ENCODE assay signal across 23 cellular contexts in the genomic region with DNA sequence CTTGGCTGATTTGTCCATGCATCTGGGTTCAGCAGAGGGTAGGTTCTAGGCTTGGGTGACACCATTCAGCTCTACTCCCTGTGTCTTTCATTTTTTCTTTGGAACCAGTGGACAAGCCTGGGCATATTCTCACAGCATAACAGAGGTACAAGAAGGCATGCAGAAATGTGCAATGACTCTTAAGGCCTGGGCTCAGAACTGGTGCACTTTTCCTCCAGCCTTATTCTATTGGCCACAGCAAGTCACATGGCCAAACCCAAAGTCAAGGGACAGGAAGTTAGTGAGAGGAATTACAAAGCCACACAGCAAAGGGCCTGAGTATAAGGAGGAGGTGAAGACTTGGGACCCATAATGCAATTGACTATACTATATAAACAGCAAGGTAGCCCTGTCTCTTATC.
DNase-seq lines count a peak whose midpoint lies in the region; ATAC-seq, FAIRE-seq and TF ChIP-seq lines count a peak whose summit lies in the region.
"Had no signal": no experiment of that assay in that cellular context is flagged by ENCODE, and none has a peak within 500 bp of the region (broad histone marks: within the 10 kb centered on the region; RNA-seq: fewer than 3 reads in every experiment).

No MANE protein-coding gene starts in this region.

- TF ChIP-seq POLR2A in HepG2 (IDR thresholded peaks at IDR 0.05; ENCODE audit: insufficient read depth in 1 of 2, low read depth in 2 of 2, low read length in 2 of 2) (no peak), right lobe of liver (IDR thresholded peaks at IDR 0.05) (no peak)

- no peaks in the 10 kb centered on the region for H3K4me1 ChIP-seq in HepG2 (ENCODE audit: insufficient read depth, low read length)
- H3K4me1 ChIP-seq in right lobe of liver, result no peaks in the 10 kb centered on the region
- H3K4me1 ChIP-seq in RWPE2 (ENCODE audit: insufficient read depth, poor library complexity, severe bottlenecking), result no peaks in the 10 kb centered on the region
- H3K4me1 ChIP-seq: Caco-2, HAP-1 had no signal

- CTCF ChIA-PET in HepG2 (lab: Yijun Ruan, JAX; ENCODE audit: low intra/inter-chr PET ratio, low total read pairs), result no interaction called here

- intact Hi-C loops in HepG2 (cut with micrococcal nuclease; ENCODE audit: unreplicated experiment), result no loop called here
- intact Hi-C loops in right lobe of liver (cut with DNase I), result no loop called here

- H3K9ac ChIP-seq in HepG2 (ENCODE audit: insufficient read depth, low read depth, low read length), result no peak overlapping the region

- H3K79me2 ChIP-seq in HepG2 (ENCODE audit: insufficient read depth, low read length), result no peaks in the 10 kb centered on the region

- no TSS peak for BruUV-seq in HepG2 (replicated peaks; lab: Mats Ljungman, UMichigan)

- no peak for FAIRE-seq in HepG2 (lab: Jason Lieb, UNC)

- in situ Hi-C loops in HepG2 (cut with HindIII; ENCODE audit: extremely low pct_ligation_motif_present, low pct_unique_long_range_greater_than_20kb), result no loop called here

- H3K27ac ChIP-seq in HepG2 (ENCODE audit: extremely low read length, insufficient read depth, low read length) (no peak overlapping the region), right lobe of liver (no peak overlapping the region), RWPE2 (ENCODE audit: poor library complexity, severe bottlenecking) (no peak overlapping the region), WERI-Rb-1 (no peak overlapping the region)
- H3K27ac ChIP-seq: suprapubic skin, vagina had no signal

- H3K27me3 ChIP-seq in HepG2 (ENCODE audit: control insufficient read depth in 1 of 2, insufficient read depth in 2 of 2, low read length in 2 of 2), result no peaks in the 10 kb centered on the region
- H3K27me3 ChIP-seq in right lobe of liver, result no peaks in the 10 kb centered on the region
- no peaks in the 10 kb centered on the region for H3K27me3 ChIP-seq in RWPE2 (ENCODE audit: insufficient read depth, poor library complexity, severe bottlenecking)
- no peaks in the 10 kb centered on the region for H3K27me3 ChIP-seq in WERI-Rb-1 (ENCODE audit: insufficient read depth, low read depth, severe bottlenecking)
- H3K27me3 ChIP-seq: suprapubic skin, vagina had no signal

- no peaks in the 10 kb centered on the region for H4K20me1 ChIP-seq in HepG2 (ENCODE audit: insufficient read depth, low read length)

- DNase-seq in HepG2 (ENCODE audit: low spot score), result no peak
- DNase-seq in right lobe of liver, result no peak
- no peak for DNase-seq in RWPE2 (ENCODE audit: low spot score)
- DNase-seq in NCI-H146 treated with DMSO at 0.1 percent for 48 hours (lab: John Stamatoyannopoulos, UW; ENCODE audit: unreplicated experiment), result no peak
- no peak for DNase-seq in NCI-H69 (lab: John Stamatoyannopoulos, UW)
- no peak for DNase-seq in T1000 (lab: John Stamatoyannopoulos, UW)
- DNase-seq in WERI-Rb-1, result no peak
- DNase-seq: ACHN; activated CD4-positive, alpha-beta T cell treated with anti-CD3 and anti-CD28 coated beads, Interleukin-2, amount 50 U/mL, for 48 hours; activated naive CD8-positive, alpha-beta T cell treated with anti-CD3 and anti-CD28 coated beads for 36 hours; Caco-2; foreskin melanocyte; naive B cell; NCI-H1092 treated with DMSO at 0.1 percent for 48 hours; NCI-H2029; NCI-H526 treated with DMSO at 0.1 percent for 48 hours; nucleus accumbens; stimulated activated CD4-positive, alpha-beta T cell treated with anti-CD3 and anti-CD28 coated beads, Interleukin-2, amount 100 ng/mL, for 24 hours had no signal

- TF ChIP-seq EP300 in HepG2 (IDR thresholded peaks at IDR 0.05; ENCODE audit: low read depth in 2 of 2, low read length in 2 of 2) (no peak), HepG2 (CRISPR knock-in tag; IDR thresholded peaks at IDR 0.05; ENCODE audit: borderline replicate concordance) (no peak)

- H2AFZ ChIP-seq in HepG2 (ENCODE audit: low read length), result no peak overlapping the region

- POLR2A ChIA-PET in HepG2 (lab: Yijun Ruan, JAX), result no interaction called here

- H3K36me3 ChIP-seq in HepG2 (replicated peaks in 1 of 2; ENCODE audit: control insufficient read depth in 1 of 2, insufficient read depth in 2 of 2, low read length in 2 of 2) (no peaks in the 10 kb centered on the region), right lobe of liver (no peaks in the 10 kb centered on the region), RWPE2 (ENCODE audit: low read depth) (no peaks in the 10 kb centered on the region), WERI-Rb-1 (no peaks in the 10 kb centered on the region)
- H3K36me3 ChIP-seq: HAP-1, suprapubic skin, vagina had no signal

- no peak overlapping the region for H3K4me2 ChIP-seq in HepG2 (ENCODE audit: low read depth, low read length)

- ATAC-seq in HepG2, result no peak
- no peak for ATAC-seq in right lobe of liver
- ATAC-seq in RWPE2 (ENCODE audit: low read depth), result peak; percentile 64
- peak; percentile 76 for ATAC-seq in esophagus mucosa
- ATAC-seq: left lobe of liver had no signal

- TF ChIP-seq CTCF in HepG2 (CRISPR knock-in tag; IDR thresholded peaks at IDR 0.05), result no peak
- TF ChIP-seq CTCF in right lobe of liver (IDR thresholded peaks at IDR 0.05), result no peak
- TF ChIP-seq CTCF in RWPE2 (IDR thresholded peaks at IDR 0.05; ENCODE audit: poor library complexity, severe bottlenecking), result no peak
- no peak for TF ChIP-seq CTCF in WERI-Rb-1 (IDR thresholded peaks at IDR 0.05; ENCODE audit: low read depth, low read length)

- no peak overlapping the region for H3K4me3 ChIP-seq in HepG2 (replicated peaks in 1 of 3; ENCODE audit: insufficient read depth in 1 of 3, low read depth in 2 of 3, low read length in 3 of 3)
- no peak overlapping the region for H3K4me3 ChIP-seq in right lobe of liver
- no peak overlapping the region for H3K4me3 ChIP-seq in RWPE2 (ENCODE audit: severe bottlenecking)
- H3K4me3 ChIP-seq in WERI-Rb-1 (ENCODE audit: low read depth, low read length), result no peak overlapping the region
- H3K4me3 ChIP-seq: HAP-1, suprapubic skin, vagina had no signal

- H3K9me3 ChIP-seq in HepG2 (ENCODE audit: low read length) (no peaks in the 10 kb centered on the region), right lobe of liver (no peaks in the 10 kb centered on the region), RWPE2 (ENCODE audit: severe bottlenecking) (no peaks in the 10 kb centered on the region), WERI-Rb-1 (ENCODE audit: severe bottlenecking) (no peaks in the 10 kb centered on the region)
- H3K9me3 ChIP-seq: Caco-2, HAP-1, suprapubic skin, vagina had no signal

- no peak for TF ChIP-seq RAD21 in HepG2 (CRISPR knock-in tag; IDR thresholded peaks at IDR 0.05)

TF ChIP-seq in HepG2, 621 proteins besides CTCF, POLR2A, EP300 and RAD21:
- TF ChIP-seq, protein P1, sequence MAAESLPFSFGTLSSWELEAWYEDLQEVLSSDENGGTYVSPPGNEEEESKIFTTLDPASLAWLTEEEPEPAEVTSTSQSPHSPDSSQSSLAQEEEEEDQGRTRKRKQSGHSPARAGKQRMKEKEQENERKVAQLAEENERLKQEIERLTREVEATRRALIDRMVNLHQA (CRISPR knock-in tag; IDR thresholded peaks at IDR 0.05), result no peak
- TF ChIP-seq TARDBP (CRISPR knock-in tag; IDR thresholded peaks at IDR 0.05) (no peak), NFYB (CRISPR knock-in tag; IDR thresholded peaks at IDR 0.05) (peak; percentile 26; the same call in 1 of the 2 replicates)
- TF ChIP-seq, protein P2, sequence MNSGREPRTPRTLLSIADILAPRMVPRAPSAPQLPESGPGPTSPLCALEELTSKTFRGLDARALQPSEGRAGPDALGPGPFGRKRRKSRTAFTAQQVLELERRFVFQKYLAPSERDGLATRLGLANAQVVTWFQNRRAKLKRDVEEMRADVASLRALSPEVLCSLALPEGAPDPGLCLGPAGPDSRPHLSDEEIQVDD (CRISPR knock-in tag; IDR thresholded peaks at IDR 0.05; ENCODE audit: borderline replicate concordance), result no peak

Comparison
In these comparisons a context has a peak if more than half of its experiments do, and no peak if none do; other contexts are left out.
1. ATAC-seq: peak in RWPE2 (single experiment) and esophagus mucosa (single experiment); none in HepG2 (single experiment) and right lobe of liver (0 of 4).